ENCODE assay signal across 1 cellular context in the genomic region with DNA sequence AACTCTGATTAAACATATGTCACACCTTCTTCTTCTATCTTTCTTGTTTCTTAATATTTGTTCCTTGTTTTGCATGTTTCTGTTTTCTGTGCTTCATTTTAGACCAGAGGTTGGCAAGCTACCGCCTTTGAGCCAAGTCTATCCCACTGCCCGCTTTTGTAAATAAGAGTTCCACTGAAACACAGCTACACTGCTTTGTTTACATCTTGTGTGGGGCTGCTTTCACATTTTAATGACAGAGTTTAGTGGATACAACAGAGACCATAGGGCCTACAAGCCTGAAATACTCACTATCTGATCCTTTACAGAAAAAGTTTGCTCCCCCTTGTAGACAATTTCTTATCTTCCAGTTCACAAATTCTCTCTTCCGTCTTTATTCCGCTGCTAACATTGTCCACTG.
TF ChIP-seq lines count a peak whose summit lies in the region.

No MANE protein-coding gene starts in this region.

TF ChIP-seq in GM23338, 12 proteins besides CTCF, POLR2A, EP300 and RAD21:
- TF ChIP-seq STAT1 (IDR thresholded peaks at IDR 0.05; ENCODE audit: unreplicated experiment), result no peak
- no peak for TF ChIP-seq JUNB (IDR thresholded peaks at IDR 0.05; ENCODE audit: unreplicated experiment)
- no peak for TF ChIP-seq ZNF331 (CRISPR knock-in tag; IDR thresholded peaks at IDR 0.05; ENCODE audit: low read depth)
- no peak for TF ChIP-seq EZH2 (IDR thresholded peaks at IDR 0.05; ENCODE audit: low read depth, unreplicated experiment)
- TF ChIP-seq, protein P1, sequence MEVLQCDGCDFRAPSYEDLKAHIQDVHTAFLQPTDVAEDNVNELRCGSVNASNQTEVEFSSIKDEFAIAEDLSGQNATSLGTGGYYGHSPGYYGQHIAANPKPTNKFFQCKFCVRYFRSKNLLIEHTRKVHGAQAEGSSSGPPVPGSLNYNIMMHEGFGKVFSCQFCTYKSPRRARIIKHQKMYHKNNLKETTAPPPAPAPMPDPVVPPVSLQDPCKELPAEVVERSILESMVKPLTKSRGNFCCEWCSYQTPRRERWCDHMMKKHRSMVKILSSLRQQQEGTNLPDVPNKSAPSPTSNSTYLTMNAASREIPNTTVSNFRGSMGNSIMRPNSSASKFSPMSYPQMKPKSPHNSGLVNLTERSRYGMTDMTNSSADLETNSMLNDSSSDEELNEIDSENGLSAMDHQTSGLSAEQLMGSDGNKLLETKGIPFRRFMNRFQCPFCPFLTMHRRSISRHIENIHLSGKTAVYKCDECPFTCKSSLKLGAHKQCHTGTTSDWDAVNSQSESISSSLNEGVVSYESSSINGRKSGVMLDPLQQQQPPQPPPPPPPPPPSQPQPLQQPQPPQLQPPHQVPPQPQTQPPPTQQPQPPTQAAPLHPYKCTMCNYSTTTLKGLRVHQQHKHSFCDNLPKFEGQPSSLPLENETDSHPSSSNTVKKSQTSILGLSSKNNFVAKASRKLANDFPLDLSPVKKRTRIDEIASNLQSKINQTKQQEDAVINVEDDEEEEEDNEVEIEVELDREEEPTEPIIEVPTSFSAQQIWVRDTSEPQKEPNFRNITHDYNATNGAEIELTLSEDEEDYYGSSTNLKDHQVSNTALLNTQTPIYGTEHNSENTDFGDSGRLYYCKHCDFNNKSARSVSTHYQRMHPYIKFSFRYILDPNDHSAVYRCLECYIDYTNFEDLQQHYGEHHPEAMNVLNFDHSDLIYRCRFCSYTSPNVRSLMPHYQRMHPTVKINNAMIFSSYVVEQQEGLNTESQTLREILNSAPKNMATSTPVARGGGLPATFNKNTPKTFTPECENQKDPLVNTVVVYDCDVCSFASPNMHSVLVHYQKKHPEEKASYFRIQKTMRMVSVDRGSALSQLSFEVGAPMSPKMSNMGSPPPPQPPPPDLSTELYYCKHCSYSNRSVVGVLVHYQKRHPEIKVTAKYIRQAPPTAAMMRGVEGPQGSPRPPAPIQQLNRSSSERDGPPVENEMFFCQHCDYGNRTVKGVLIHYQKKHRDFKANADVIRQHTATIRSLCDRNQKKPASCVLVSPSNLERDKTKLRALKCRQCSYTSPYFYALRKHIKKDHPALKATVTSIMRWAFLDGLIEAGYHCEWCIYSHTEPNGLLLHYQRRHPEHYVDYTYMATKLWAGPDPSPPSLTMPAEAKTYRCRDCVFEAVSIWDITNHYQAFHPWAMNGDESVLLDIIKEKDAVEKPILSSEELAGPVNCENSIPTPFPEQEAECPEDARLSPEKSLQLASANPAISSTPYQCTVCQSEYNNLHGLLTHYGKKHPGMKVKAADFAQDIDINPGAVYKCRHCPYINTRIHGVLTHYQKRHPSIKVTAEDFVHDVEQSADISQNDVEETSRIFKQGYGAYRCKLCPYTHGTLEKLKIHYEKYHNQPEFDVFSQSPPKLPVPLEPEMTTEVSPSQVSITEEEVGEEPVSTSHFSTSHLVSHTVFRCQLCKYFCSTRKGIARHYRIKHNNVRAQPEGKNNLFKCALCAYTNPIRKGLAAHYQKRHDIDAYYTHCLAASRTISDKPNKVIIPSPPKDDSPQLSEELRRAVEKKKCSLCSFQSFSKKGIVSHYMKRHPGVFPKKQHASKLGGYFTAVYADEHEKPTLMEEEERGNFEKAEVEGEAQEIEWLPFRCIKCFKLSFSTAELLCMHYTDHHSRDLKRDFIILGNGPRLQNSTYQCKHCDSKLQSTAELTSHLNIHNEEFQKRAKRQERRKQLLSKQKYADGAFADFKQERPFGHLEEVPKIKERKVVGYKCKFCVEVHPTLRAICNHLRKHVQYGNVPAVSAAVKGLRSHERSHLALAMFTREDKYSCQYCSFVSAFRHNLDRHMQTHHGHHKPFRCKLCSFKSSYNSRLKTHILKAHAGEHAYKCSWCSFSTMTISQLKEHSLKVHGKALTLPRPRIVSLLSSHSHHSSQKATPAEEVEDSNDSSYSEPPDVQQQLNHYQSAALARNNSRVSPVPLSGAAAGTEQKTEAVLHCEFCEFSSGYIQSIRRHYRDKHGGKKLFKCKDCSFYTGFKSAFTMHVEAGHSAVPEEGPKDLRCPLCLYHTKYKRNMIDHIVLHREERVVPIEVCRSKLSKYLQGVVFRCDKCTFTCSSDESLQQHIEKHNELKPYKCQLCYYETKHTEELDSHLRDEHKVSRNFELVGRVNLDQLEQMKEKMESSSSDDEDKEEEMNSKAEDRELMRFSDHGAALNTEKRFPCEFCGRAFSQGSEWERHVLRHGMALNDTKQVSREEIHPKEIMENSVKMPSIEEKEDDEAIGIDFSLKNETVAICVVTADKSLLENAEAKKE (CRISPR knock-in tag; IDR thresholded peaks at IDR 0.05), result no peak
- no peak for TF ChIP-seq POLR2AphosphoS5 (IDR thresholded peaks at IDR 0.05; ENCODE audit: low read depth)
- TF ChIP-seq, protein P2, sequence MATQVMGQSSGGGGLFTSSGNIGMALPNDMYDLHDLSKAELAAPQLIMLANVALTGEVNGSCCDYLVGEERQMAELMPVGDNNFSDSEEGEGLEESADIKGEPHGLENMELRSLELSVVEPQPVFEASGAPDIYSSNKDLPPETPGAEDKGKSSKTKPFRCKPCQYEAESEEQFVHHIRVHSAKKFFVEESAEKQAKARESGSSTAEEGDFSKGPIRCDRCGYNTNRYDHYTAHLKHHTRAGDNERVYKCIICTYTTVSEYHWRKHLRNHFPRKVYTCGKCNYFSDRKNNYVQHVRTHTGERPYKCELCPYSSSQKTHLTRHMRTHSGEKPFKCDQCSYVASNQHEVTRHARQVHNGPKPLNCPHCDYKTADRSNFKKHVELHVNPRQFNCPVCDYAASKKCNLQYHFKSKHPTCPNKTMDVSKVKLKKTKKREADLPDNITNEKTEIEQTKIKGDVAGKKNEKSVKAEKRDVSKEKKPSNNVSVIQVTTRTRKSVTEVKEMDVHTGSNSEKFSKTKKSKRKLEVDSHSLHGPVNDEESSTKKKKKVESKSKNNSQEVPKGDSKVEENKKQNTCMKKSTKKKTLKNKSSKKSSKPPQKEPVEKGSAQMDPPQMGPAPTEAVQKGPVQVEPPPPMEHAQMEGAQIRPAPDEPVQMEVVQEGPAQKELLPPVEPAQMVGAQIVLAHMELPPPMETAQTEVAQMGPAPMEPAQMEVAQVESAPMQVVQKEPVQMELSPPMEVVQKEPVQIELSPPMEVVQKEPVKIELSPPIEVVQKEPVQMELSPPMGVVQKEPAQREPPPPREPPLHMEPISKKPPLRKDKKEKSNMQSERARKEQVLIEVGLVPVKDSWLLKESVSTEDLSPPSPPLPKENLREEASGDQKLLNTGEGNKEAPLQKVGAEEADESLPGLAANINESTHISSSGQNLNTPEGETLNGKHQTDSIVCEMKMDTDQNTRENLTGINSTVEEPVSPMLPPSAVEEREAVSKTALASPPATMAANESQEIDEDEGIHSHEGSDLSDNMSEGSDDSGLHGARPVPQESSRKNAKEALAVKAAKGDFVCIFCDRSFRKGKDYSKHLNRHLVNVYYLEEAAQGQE (IDR thresholded peaks at IDR 0.05; ENCODE audit: unreplicated experiment), result no peak
- TF ChIP-seq NANOG (IDR thresholded peaks at IDR 0.05; ENCODE audit: borderline replicate concordance), result no peak
- no peak for TF ChIP-seq ZNF114 (CRISPR knock-in tag; IDR thresholded peaks at IDR 0.05)
- no peak for TF ChIP-seq EZH2phosphoT487 (IDR thresholded peaks at IDR 0.05; ENCODE audit: unreplicated experiment)
- no peak for TF ChIP-seq CREB1 (CRISPR knock-in tag; IDR thresholded peaks at IDR 0.05; ENCODE audit: low read depth)
- TF ChIP-seq, protein P3, sequence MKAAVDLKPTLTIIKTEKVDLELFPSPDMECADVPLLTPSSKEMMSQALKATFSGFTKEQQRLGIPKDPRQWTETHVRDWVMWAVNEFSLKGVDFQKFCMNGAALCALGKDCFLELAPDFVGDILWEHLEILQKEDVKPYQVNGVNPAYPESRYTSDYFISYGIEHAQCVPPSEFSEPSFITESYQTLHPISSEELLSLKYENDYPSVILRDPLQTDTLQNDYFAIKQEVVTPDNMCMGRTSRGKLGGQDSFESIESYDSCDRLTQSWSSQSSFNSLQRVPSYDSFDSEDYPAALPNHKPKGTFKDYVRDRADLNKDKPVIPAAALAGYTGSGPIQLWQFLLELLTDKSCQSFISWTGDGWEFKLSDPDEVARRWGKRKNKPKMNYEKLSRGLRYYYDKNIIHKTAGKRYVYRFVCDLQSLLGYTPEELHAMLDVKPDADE (IDR thresholded peaks at IDR 0.05), result no peak
